ENCODE assay signal across 2 cellular contexts in the genomic region with DNA sequence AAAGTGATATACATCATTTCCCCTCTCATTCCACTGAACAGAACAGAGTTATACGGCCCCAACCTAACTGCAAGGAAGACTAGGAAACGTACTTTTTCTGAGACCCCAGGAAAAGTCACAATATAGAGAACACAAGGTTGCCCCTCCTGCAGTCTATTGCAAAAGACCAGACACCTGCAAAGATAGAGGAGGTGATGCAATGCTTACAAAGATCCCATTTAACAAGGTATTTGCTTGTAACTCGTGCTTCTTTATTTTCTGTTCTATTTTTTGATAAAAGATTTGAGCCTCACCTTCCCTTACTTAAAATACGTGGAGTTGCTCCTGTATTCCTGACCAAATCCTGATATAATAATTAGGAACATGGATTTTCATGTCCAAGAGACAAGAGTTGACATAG.
TF ChIP-seq lines count a peak whose summit lies in the region.

No MANE protein-coding gene starts in this region.

TF ChIP-seq in GM23338, 12 proteins besides CTCF, POLR2A, EP300 and RAD21:
- no peak for TF ChIP-seq REST (IDR thresholded peaks at IDR 0.05; ENCODE audit: unreplicated experiment)
- TF ChIP-seq POLR2AphosphoS5 (IDR thresholded peaks at IDR 0.05; ENCODE audit: low read depth) = peak; percentile 11; the same call in 1 of the 2 replicates

TF ChIP-seq in WTC11, 78 proteins besides CTCF, POLR2A, EP300 and RAD21 (continued from another document):
- TF ChIP-seq ZNF532 (CRISPR knock-in tag; IDR thresholded peaks at IDR 0.05; ENCODE audit: borderline replicate concordance) = no peak
